In the genomic region with DNA sequence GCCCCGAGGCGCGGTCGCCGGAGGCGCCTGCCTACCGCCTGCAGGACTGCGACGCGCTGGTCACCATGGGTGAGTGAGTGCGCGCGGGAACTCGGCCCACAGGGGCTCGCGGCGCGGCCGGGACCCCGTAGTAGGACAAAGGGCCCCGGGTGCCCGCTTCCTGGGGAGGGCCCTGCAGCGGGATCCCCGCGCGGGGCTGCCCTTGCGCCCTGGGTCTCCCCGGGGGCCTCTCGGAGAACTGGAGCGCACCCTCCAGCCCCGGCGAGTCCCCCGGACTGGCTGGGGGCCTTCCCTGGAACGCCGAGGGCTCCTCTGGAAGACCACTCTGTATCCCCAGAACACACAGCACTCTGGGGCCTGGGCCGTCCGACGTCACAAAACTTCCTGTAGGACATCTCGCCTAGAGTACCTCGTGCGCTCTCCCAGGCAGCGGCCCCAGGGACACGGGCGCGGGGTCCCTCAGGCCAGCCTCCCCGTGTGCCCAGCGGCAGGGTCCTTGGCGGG, we compare ENCODE assay signal across 9 cellular contexts.
DNase-seq lines count a peak whose midpoint lies in the region; ATAC-seq and TF ChIP-seq lines count a peak whose summit lies in the region.
"Had no signal": no experiment of that assay in that cellular context is flagged by ENCODE, and none has a peak within 500 bp of the region (broad histone marks: within the 10 kb centered on the region; RNA-seq: fewer than 3 reads in every experiment).

No MANE protein-coding gene starts in this region.

- peak overlapping the region; percentile 98 for H3K4me3 Mint-ChIP-seq in activated naive CD8-positive, alpha-beta T cell

- peak overlapping the region in 2 of 4 donors; percentile 67 to 68 for H3K4me3 ChIP-seq in stomach
- H3K4me3 ChIP-seq in ascending aorta, result no peak overlapping the region

- H3K9me3 ChIP-seq in stomach, result no peaks in the 10 kb centered on the region
- no peaks in the 10 kb centered on the region for H3K9me3 ChIP-seq in ascending aorta

- DNase-seq in GM10266 (ENCODE audit: extremely low spot score), result peak; percentile 17
- DNase-seq in myocyte (ENCODE audit: low read depth), result peak; percentile 26
- no peak for DNase-seq in stomach
- no peak for DNase-seq in ascending aorta (ENCODE audit: low spot score in 2 of 2)
- DNase-seq in NCI-H1436 (lab: John Stamatoyannopoulos, UW), result no peak
- DNase-seq in ecto neural progenitor cell (ENCODE audit: low spot score), result no peak

- H3K27ac Mint-ChIP-seq in activated naive CD8-positive, alpha-beta T cell, result peak overlapping the region; percentile 95

- H3K27ac ChIP-seq in stomach (peak overlapping the region in 2 of 5 donors; percentile 86 to 90), ascending aorta (no peak overlapping the region)

- H3K36me3 ChIP-seq in stomach, result no peaks in the 10 kb centered on the region
- H3K36me3 ChIP-seq in ascending aorta, result no peaks in the 10 kb centered on the region

- ATAC-seq in HG03045 (IDR thresholded peaks at IDR 0.05; ENCODE audit: unreplicated experiment), result peak; percentile 6
- ATAC-seq: Panc1 had no signal

- H3K27me3 Mint-ChIP-seq in activated naive CD8-positive, alpha-beta T cell, result no peaks in the 10 kb centered on the region

- H3K4me1 ChIP-seq in stomach, result peaks cover 0 to 18% (median 0%) of the 10 kb centered on the region in 4 donors
- no peaks in the 10 kb centered on the region for H3K4me1 ChIP-seq in ascending aorta

- TF ChIP-seq CTCF in GM10266 (IDR thresholded peaks at IDR 0.05; ENCODE audit: control insufficient read depth, insufficient read depth, low read depth, missing control alignments) (no peak), stomach (IDR thresholded peaks at IDR 0.05) (no peak), ascending aorta (IDR thresholded peaks at IDR 0.05) (no peak)

- no peaks in the 10 kb centered on the region for H3K9me3 Mint-ChIP-seq in activated naive CD8-positive, alpha-beta T cell (ENCODE audit: low read depth)

- TF ChIP-seq POLR2A in stomach (IDR thresholded peaks at IDR 0.05), result no peak

- WGBS in stomach, 5 donors, result 1% methylated on average over 17 to 41 of the region's 48 CpGs; no CpG with 5 or more reads in 3 of the 5 donors

- H3K4me1 Mint-ChIP-seq in activated naive CD8-positive, alpha-beta T cell (ENCODE audit: low read depth), result peaks cover 39% of the 10 kb centered on the region

- TF ChIP-seq EP300 in stomach (IDR thresholded peaks at IDR 0.05), result no peak

- intact Hi-C loops in stomach (cut with DNase I; ENCODE audit: low total_unique reads) (no loop called here), ascending aorta (cut with DNase I) (no loop called here)

- no peaks in the 10 kb centered on the region for H3K36me3 Mint-ChIP-seq in activated naive CD8-positive, alpha-beta T cell

- H3K27me3 ChIP-seq in stomach (no peaks in the 10 kb centered on the region), ascending aorta (no peaks in the 10 kb centered on the region)

Comparison
In these comparisons a context has a peak if more than half of its experiments do, and no peak if none do; other contexts are left out.
1. DNase-seq: peak in GM10266 (single experiment) and myocyte (single experiment); none in stomach (single experiment), ascending aorta (0 of 2), NCI-H1436 (single experiment) and ecto neural progenitor cell (single experiment).